ENCODE assay signal across 4 cellular contexts in genomic region chr7:72362246-72362645, GRCh38. TPM values are rescaled to one million over a fixed set of nuclear protein-coding genes. Genes with fewer than 3 reads are reported as not detected.
"Had no signal": no experiment of that assay in that cellular context is flagged by ENCODE, and none has a peak within 500 bp of the region (broad histone marks: within the 10 kb centered on the region; RNA-seq: fewer than 3 reads in every experiment).

No MANE protein-coding gene starts in this region.

- ATAC-seq: GM12878 had no signal

- DNase-seq: GDM1, GF-D8 had no signal

- H3K4me3 ChIP-seq: GM12878 had no signal

RNA-seq across cellular contexts. Expression of gene CALN1, which starts 49.9 kb away (rescaled TPM):
- total RNA-seq: G401 had no signal
